ENCODE assay signal across 28 cellular contexts in the genomic region with DNA sequence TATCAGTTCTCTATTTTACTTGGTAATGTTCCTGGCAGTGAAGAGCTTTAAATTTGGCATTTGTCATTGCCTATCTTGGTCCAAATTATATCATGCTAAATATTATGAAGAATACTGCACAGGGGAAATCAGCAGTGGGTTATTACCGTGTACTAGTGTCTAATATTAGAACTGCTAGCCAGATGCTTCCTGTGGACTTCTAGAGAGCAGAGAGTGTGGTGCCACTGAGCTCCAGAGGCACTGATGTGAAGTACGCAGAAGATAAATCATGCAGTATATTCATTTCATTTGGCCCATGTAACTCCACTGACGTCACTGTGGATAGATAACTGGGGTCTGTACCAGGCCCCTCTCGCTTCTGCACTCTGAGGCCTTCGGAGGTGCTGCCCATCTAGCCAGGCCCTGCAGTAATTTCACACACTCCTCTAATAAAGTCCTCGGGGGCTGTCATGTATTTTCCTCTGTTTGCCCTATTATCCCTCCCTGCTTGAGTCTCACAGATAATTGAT.
DNase-seq lines count a peak whose midpoint lies in the region; ATAC-seq, FAIRE-seq and TF ChIP-seq lines count a peak whose summit lies in the region.
"Had no signal": no experiment of that assay in that cellular context is flagged by ENCODE, and none has a peak within 500 bp of the region (broad histone marks: within the 10 kb centered on the region; RNA-seq: fewer than 3 reads in every experiment).

No MANE protein-coding gene starts in this region.

- ATAC-seq in HG02981 (IDR thresholded peaks at IDR 0.05; ENCODE audit: unreplicated experiment) (peak; percentile 53), HG03039 (IDR thresholded peaks at IDR 0.05; ENCODE audit: unreplicated experiment) (no peak), GM18517 (IDR thresholded peaks at IDR 0.05; ENCODE audit: unreplicated experiment) (no peak)
- ATAC-seq: activated naive CD4-positive, alpha-beta T cell treated with anti-CD3 and anti-CD28 coated beads, Interleukin-2, amount 50 U/mL, for 72 hours; activated T-helper 17 cell treated with anti-CD3 and anti-CD28 coated beads, Interleukin-2, amount 50 U/mL, for 72 hours; pancreas had no signal

- peaks cover 12% of the 10 kb centered on the region for H3K27me3 ChIP-seq in H7 (ENCODE audit: control insufficient read depth, insufficient read depth, low read length)
- H3K27me3 ChIP-seq: esophagus muscularis mucosa, MG63, pancreas, testis had no signal

- H3K36me3 ChIP-seq in H7 (replicated peaks; ENCODE audit: control insufficient read depth, insufficient read depth, low read length): no peaks in the 10 kb centered on the region
- H3K36me3 ChIP-seq: MG63, pancreas had no signal

- peak; percentile 9 for DNase-seq in GM12865 (ENCODE audit: low read depth)
- DNase-seq in GM19239 (ENCODE audit: insufficient read length, low spot score): no peak
- DNase-seq in germinal center (ENCODE audit: low spot score): peak; percentile 8
- no peak for DNase-seq in hypothalamus (lab: John Stamatoyannopoulos, UW)
- no peak for DNase-seq in H7
- DNase-seq: activated CD4-positive, alpha-beta T cell treated with anti-CD3 and anti-CD28 coated beads, Interleukin-2, amount 50 U/mL, for 4 hours; activated CD4-positive, CD25-positive, alpha-beta regulatory T cell; activated CD8-positive, alpha-beta memory T cell treated with anti-CD3 and anti-CD28 coated beads, Interleukin-2, amount 50 U/mL, for 48 hours; anterior cingulate cortex; endodermal cell; foreskin melanocyte; KBM-7; MG63; NCI-H2081 treated with DMSO at 0.1 percent for 48 hours; NCI-H82; pancreas; stimulated activated CD4-positive, alpha-beta T cell treated with anti-CD3 and anti-CD28 coated beads, Interleukin-4, amount 100 ng/mL, for 24 hours; stimulated activated naive CD4-positive, alpha-beta T cell treated with Interleukin-2 at 50 U/mL for 16 hours; T1000; testis had no signal

- TF ChIP-seq CTCF in GM12865 (IDR thresholded peaks at IDR 0.05; ENCODE audit: insufficient read depth, low read depth, low read length, missing control alignments): no peak

- FAIRE-seq in GM19239 (lab: Jason Lieb, UNC): peak; percentile 14
- FAIRE-seq: urothelium cell line had no signal

- H3K4me3 ChIP-seq in GM12865 (ENCODE audit: low read depth, low read length) (no peak overlapping the region), H7 (ENCODE audit: insufficient read depth, low read depth, low read length) (no peak overlapping the region)
- H3K4me3 ChIP-seq: coronary artery, esophagus muscularis mucosa, MG63, pancreas, testis had no signal

Comparison
In these comparisons a context has a peak if more than half of its experiments do, and no peak if none do; other contexts are left out.
1. DNase-seq: peak in GM12865 (single experiment) and germinal center (single experiment); none in GM19239 (single experiment), hypothalamus (0 of 51) and H7 (single experiment).